ENCODE assay signal across 20 cellular contexts in the genomic region with DNA sequence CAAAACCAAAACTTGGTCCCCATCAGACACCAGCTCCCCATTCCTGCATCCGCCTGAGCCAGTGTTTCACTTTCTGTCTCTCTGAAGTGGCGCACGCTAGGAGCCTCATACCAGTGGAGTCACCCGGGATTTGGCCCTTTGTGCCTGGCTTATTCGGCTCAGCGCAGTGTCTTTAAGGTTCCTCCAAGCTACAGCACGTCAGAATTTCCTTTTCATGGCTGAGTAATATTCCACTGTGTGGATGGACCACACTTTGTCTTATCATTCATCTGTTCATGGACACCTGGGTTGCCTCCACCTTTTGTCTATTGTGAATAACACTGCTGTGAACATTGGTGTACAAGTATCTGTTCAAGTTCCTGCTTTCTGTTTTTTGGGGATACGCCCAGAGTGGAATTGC. TPM values are rescaled to one million over a fixed set of nuclear protein-coding genes. Genes with fewer than 3 reads are reported as not detected.
A peak's percentile ranks its signal among the peaks of the same experiment; 100 is the strongest.
DNase-seq lines count a peak whose midpoint lies in the region; TF ChIP-seq lines count a peak whose summit lies in the region.
"Had no signal": no experiment of that assay in that cellular context is flagged by ENCODE, and none has a peak within 500 bp of the region (broad histone marks: within the 10 kb centered on the region; RNA-seq: fewer than 3 reads in every experiment).

No MANE protein-coding gene starts in this region.

- H3K4me2 ChIP-seq in BLaER1 treated with 17β-estradiol and CSF1 and Interleukin-3, amounts not matched to agents 10 nM and 100 nM: peak overlapping the region in 9 of 11 experiments; percentile 5 to 79 (median 71); a peak in 16 of 22 replicates

- peaks cover 59 to 73% (median 68%) of the 10 kb centered on the region in 11 experiments for H3K27me3 ChIP-seq in BLaER1 treated with 17β-estradiol and CSF1 and Interleukin-3, amounts not matched to agents 10 nM and 100 nM
- no peaks in the 10 kb centered on the region for H3K27me3 ChIP-seq in spleen (replicated peaks in 1 of 7)
- H3K27me3 ChIP-seq: SJCRH30 had no signal

- no peak overlapping the region for H3K27ac Mint-ChIP-seq in endothelial cell (ENCODE audit: unreplicated experiment)
- H3K27ac Mint-ChIP-seq in activated T-helper 1 cell treated with anti-CD3 and anti-CD28 coated beads, Interleukin-12 subunit alpha, Interleukin-12 subunit beta, Interleukin-2, Interleukin-4 antibody, amounts not matched to agents 30 ng/mL and 10 ng/mL and 1 ng/mL, durations not matched to agents 14 hours and 24 hours and 36 hours: no peak overlapping the region

- peaks cover 6% of the 10 kb centered on the region for H3K4me1 Mint-ChIP-seq in endothelial cell (ENCODE audit: unreplicated experiment)
- H3K4me1 Mint-ChIP-seq in activated T-helper 1 cell treated with anti-CD3 and anti-CD28 coated beads, Interleukin-12 subunit alpha, Interleukin-12 subunit beta, Interleukin-2, Interleukin-4 antibody, amounts not matched to agents 30 ng/mL and 10 ng/mL and 1 ng/mL, durations not matched to agents 14 hours and 24 hours and 36 hours (ENCODE audit: low read depth): peaks cover 4% of the 10 kb centered on the region
- H3K4me1 Mint-ChIP-seq: IgD-negative memory B cell had no signal

- peaks cover 12 to 56% (median 38%) of the 10 kb centered on the region in 11 experiments; a peak in 21 of 22 replicates for H3K36me3 ChIP-seq in BLaER1 treated with 17β-estradiol and CSF1 and Interleukin-3, amounts not matched to agents 10 nM and 100 nM
- peaks cover 0 to 86% (median 43%) of the 10 kb centered on the region in 6 donors for H3K36me3 ChIP-seq in spleen

- no peak for TF ChIP-seq POLR2A in spleen (IDR thresholded peaks at IDR 0.05)

- H3K9me3 Mint-ChIP-seq in endothelial cell (ENCODE audit: unreplicated experiment): no peaks in the 10 kb centered on the region
- H3K9me3 Mint-ChIP-seq in activated T-helper 1 cell treated with anti-CD3 and anti-CD28 coated beads, Interleukin-12 subunit alpha, Interleukin-12 subunit beta, Interleukin-2, Interleukin-4 antibody, amounts not matched to agents 30 ng/mL and 10 ng/mL and 1 ng/mL, durations not matched to agents 14 hours and 24 hours and 36 hours: no peaks in the 10 kb centered on the region
- H3K9me3 Mint-ChIP-seq: IgD-negative memory B cell had no signal

- H3K4me1 ChIP-seq in BLaER1 treated with 17β-estradiol and CSF1 and Interleukin-3, amounts not matched to agents 10 nM and 100 nM: peaks cover 46 to 78% (median 68%) of the 10 kb centered on the region in 10 experiments
- H3K4me1 ChIP-seq in spleen: peaks cover 0 to 35% (median 23%) of the 10 kb centered on the region in 6 donors
- H3K4me1 ChIP-seq: SJCRH30 had no signal

- H3K4me3 ChIP-seq in BLaER1 treated with 17β-estradiol and CSF1 and Interleukin-3, amounts not matched to agents 10 nM and 100 nM: no peak overlapping the region
- H3K4me3 ChIP-seq in spleen: no peak overlapping the region
- H3K4me3 ChIP-seq: SJCRH30 had no signal

- peak overlapping the region; percentile 40 for H3K4me3 Mint-ChIP-seq in endothelial cell (ENCODE audit: unreplicated experiment)
- H3K4me3 Mint-ChIP-seq in activated T-helper 1 cell treated with anti-CD3 and anti-CD28 coated beads, Interleukin-12 subunit alpha, Interleukin-12 subunit beta, Interleukin-2, Interleukin-4 antibody, amounts not matched to agents 30 ng/mL and 10 ng/mL and 1 ng/mL, durations not matched to agents 14 hours and 24 hours and 36 hours: no peak overlapping the region
- H3K4me3 Mint-ChIP-seq: IgD-negative memory B cell had no signal

- DNase-seq in activated effector memory CD4-positive, alpha-beta T cell treated with anti-CD3 and anti-CD28 coated beads, Interleukin-2, amount 50 U/mL, for 16 hours: peak; percentile 53
- DNase-seq in activated effector memory CD4-positive, alpha-beta T cell treated with Interleukin-2 at 50 U/mL for 16 hours: no peak
- DNase-seq in endothelial cell (ENCODE audit: low spot score): no peak
- DNase-seq in spleen: peak; percentile 17
- DNase-seq in activated T-helper 1 cell treated with anti-CD3 and anti-CD28 coated beads, Interleukin-12 subunit alpha, Interleukin-12 subunit beta, Interleukin-2, Interleukin-4 antibody, amounts not matched to agents 30 ng/mL and 10 ng/mL and 1 ng/mL, durations not matched to agents 14 hours and 24 hours and 36 hours (ENCODE audit: low spot score): no peak
- no peak for DNase-seq in cortex of kidney (lab: John Stamatoyannopoulos, UW)
- DNase-seq in activated CD4-positive, CD25-positive, alpha-beta regulatory T cell treated with anti-CD3 and anti-CD28 coated beads, Interleukin-2, amount 50 U/mL, for 72 hours: no peak
- DNase-seq: AML-193, EL, GF-D8, Karpas-422, MV-4-11, NCI-H1105 treated with DMSO at 0.1 percent for 48 hours, NCI-H2029 treated with DMSO at 0.1 percent for 48 hours, NCI-H2171, NCI-H524 treated with DMSO at 0.1 percent for 48 hours, NCI-H82, SJCRH30 had no signal

- intact Hi-C loops in spleen (cut with DNase I; ENCODE audit: low total_unique reads): no loop called here
- intact Hi-C loops in activated T-helper 1 cell treated with anti-CD3 and anti-CD28 coated beads, Interleukin-12 subunit alpha, Interleukin-12 subunit beta, Interleukin-2, Interleukin-4 antibody, amounts not matched to agents 30 ng/mL and 10 ng/mL and 1 ng/mL, durations not matched to agents 14 hours and 24 hours and 36 hours (cut with micrococcal nuclease): no loop called here

- WGBS in spleen, 5 donors: 96 to 98% (median 96%) methylated on average over 8 of the region's 8 CpGs

- peaks cover 0 to 88% (median 57%) of the 10 kb centered on the region in 11 experiments; a peak in 19 of 22 replicates for H4K20me1 ChIP-seq in BLaER1 treated with 17β-estradiol and CSF1 and Interleukin-3, amounts not matched to agents 10 nM and 100 nM

- peaks cover 36% of the 10 kb centered on the region for H3K36me3 Mint-ChIP-seq in endothelial cell (ENCODE audit: low read depth, unreplicated experiment)
- peaks cover 31% of the 10 kb centered on the region for H3K36me3 Mint-ChIP-seq in activated T-helper 1 cell treated with anti-CD3 and anti-CD28 coated beads, Interleukin-12 subunit alpha, Interleukin-12 subunit beta, Interleukin-2, Interleukin-4 antibody, amounts not matched to agents 30 ng/mL and 10 ng/mL and 1 ng/mL, durations not matched to agents 14 hours and 24 hours and 36 hours (ENCODE audit: low read depth)

- no peak overlapping the region for H3K9ac ChIP-seq in BLaER1 treated with 17β-estradiol and CSF1 and Interleukin-3, amounts not matched to agents 10 nM and 100 nM

- peaks cover 0 to 10% (median 6%) of the 10 kb centered on the region in 11 experiments; a peak in 14 of 22 replicates for H3K9me3 ChIP-seq in BLaER1 treated with 17β-estradiol and CSF1 and Interleukin-3, amounts not matched to agents 10 nM and 100 nM (replicated peaks in 1 of 11)
- peaks cover 0 to 5% (median 0%) of the 10 kb centered on the region in 8 donors for H3K9me3 ChIP-seq in spleen

- H3K27ac ChIP-seq in BLaER1 treated with 17β-estradiol and CSF1 and Interleukin-3, amounts not matched to agents 10 nM and 100 nM: no peak overlapping the region
- H3K27ac ChIP-seq in spleen: no peak overlapping the region
- H3K27ac ChIP-seq: SJCRH30 had no signal

- TF ChIP-seq CTCF in endothelial cell (IDR thresholded peaks at IDR 0.05; ENCODE audit: unreplicated experiment) (no peak), spleen (IDR thresholded peaks at IDR 0.05 in 8 of 11, conservative IDR thresholded peaks at IDR 0.05 in 3 of 11) (no peak)

- H3K27me3 Mint-ChIP-seq in endothelial cell (ENCODE audit: unreplicated experiment): peaks cover 4% of the 10 kb centered on the region
- no peaks in the 10 kb centered on the region for H3K27me3 Mint-ChIP-seq in activated T-helper 1 cell treated with anti-CD3 and anti-CD28 coated beads, Interleukin-12 subunit alpha, Interleukin-12 subunit beta, Interleukin-2, Interleukin-4 antibody, amounts not matched to agents 30 ng/mL and 10 ng/mL and 1 ng/mL, durations not matched to agents 14 hours and 24 hours and 36 hours (ENCODE audit: insufficient read depth)
- H3K27me3 Mint-ChIP-seq: IgD-negative memory B cell had no signal

RNA-seq across cellular contexts. Expression of a gene that starts 45.2 kb away (rescaled TPM):
- total RNA-seq in endothelial cell (ENCODE audit: unreplicated experiment) (34.3 TPM), spleen (10 to 100 TPM; 23.0 to 35.7 (median 31.5) TPM)
- polyA plus RNA-seq in spleen: 10 to 100 TPM; 24.0 to 41.1 (median 25.4) TPM
- total RNA-seq in activated T-helper 1 cell treated with anti-CD3 and anti-CD28 coated beads, Interleukin-12 subunit alpha, Interleukin-12 subunit beta, Interleukin-2, Interleukin-4 antibody, amounts not matched to agents 30 ng/mL and 10 ng/mL and 1 ng/mL, durations not matched to agents 14 hours and 24 hours and 36 hours: 36.6 and 43.5 TPM in 2 replicates

Comparison
In these comparisons a context has a peak if more than half of its experiments do, and no peak if none do; other contexts are left out.
1. DNase-seq: peak in activated effector memory CD4-positive, alpha-beta T cell treated with anti-CD3 and anti-CD28 coated beads, Interleukin-2, amount 50 U/mL, for 16 hours (single experiment) and spleen (single experiment); none in activated effector memory CD4-positive, alpha-beta T cell treated with Interleukin-2 at 50 U/mL for 16 hours (single experiment), endothelial cell (single experiment), activated T-helper 1 cell treated with anti-CD3 and anti-CD28 coated beads, Interleukin-12 subunit alpha, Interleukin-12 subunit beta, Interleukin-2, Interleukin-4 antibody, amounts not matched to agents 30 ng/mL and 10 ng/mL and 1 ng/mL, durations not matched to agents 14 hours and 24 hours and 36 hours (single experiment), cortex of kidney (single experiment) and activated CD4-positive, CD25-positive, alpha-beta regulatory T cell treated with anti-CD3 and anti-CD28 coated beads, Interleukin-2, amount 50 U/mL, for 72 hours (single experiment).